1 cellular context compared by ENCODE assay signal in genomic region chr14:86796221-86797074, GRCh38.
TF ChIP-seq lines count a peak whose summit lies in the region.

No MANE protein-coding gene starts in this region.

TF ChIP-seq in SK-N-SH, 30 proteins besides CTCF, POLR2A, EP300 and RAD21 (continued from another document):
- no peak for TF ChIP-seq REST (IDR thresholded peaks at IDR 0.05; ENCODE audit: low read depth, low read length)
- TF ChIP-seq RFX5 (IDR thresholded peaks at IDR 0.05; ENCODE audit: low read length) = no peak
- TF ChIP-seq, protein P1, sequence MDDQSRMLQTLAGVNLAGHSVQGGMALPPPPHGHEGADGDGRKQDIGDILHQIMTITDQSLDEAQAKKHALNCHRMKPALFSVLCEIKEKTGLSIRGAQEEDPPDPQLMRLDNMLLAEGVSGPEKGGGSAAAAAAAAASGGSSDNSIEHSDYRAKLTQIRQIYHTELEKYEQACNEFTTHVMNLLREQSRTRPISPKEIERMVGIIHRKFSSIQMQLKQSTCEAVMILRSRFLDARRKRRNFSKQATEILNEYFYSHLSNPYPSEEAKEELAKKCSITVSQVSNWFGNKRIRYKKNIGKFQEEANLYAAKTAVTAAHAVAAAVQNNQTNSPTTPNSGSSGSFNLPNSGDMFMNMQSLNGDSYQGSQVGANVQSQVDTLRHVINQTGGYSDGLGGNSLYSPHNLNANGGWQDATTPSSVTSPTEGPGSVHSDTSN (IDR thresholded peaks at IDR 0.05) = peak; percentile 12; the same call in 1 of the 2 replicates
- no peak for TF ChIP-seq JUND (IDR thresholded peaks at IDR 0.05)
- no peak for TF ChIP-seq CHD2 (IDR thresholded peaks at IDR 0.05; ENCODE audit: low read length, partially characterized antibody)
